ENCODE assay signal across 9 cellular contexts in the genomic region with DNA sequence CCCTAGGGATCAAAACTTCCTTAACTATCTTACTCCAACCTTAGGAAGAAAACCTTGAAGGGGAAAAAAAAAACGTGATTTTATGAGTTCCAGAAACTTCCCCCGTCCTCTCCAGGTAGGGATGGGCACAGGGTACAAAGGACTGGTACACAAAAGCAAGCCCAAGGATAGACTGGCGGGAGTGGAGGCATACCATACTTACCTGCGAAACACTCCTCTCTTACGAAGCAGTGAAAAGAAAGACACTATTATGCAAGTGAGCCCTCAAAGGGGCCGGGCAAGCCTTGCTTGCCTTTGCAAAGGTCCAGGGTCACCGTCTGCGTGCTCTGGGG. TPM values are rescaled to one million over a fixed set of nuclear protein-coding genes. Genes with fewer than 3 reads are reported as not detected.
A peak's percentile ranks its signal among the peaks of the same experiment; 100 is the strongest.
DNase-seq lines count a peak whose midpoint lies in the region; ATAC-seq and TF ChIP-seq lines count a peak whose summit lies in the region.
"Had no signal": no experiment of that assay in that cellular context is flagged by ENCODE, and none has a peak within 500 bp of the region (broad histone marks: within the 10 kb centered on the region; RNA-seq: fewer than 3 reads in every experiment).

No MANE protein-coding gene starts in this region.

- H3K27me3 Mint-ChIP-seq in T-cell = peaks cover 16 to 20% of the 10 kb centered on the region in 2 donors
- H3K27me3 Mint-ChIP-seq in glutamatergic neuron (ENCODE audit: unreplicated experiment) = no peaks in the 10 kb centered on the region
- H3K27me3 Mint-ChIP-seq in progenitor cell of endocrine pancreas = no peaks in the 10 kb centered on the region

- no peak overlapping the region for H3K27ac Mint-ChIP-seq in T-cell
- H3K27ac Mint-ChIP-seq in glutamatergic neuron (ENCODE audit: unreplicated experiment) = peak overlapping the region; percentile 97
- H3K27ac Mint-ChIP-seq in progenitor cell of endocrine pancreas = peak overlapping the region; percentile 99

- ATAC-seq in T-cell (replicated peaks in 1 of 4) (peak in 2 of 4 experiments; percentile 3 to 6), GM21381 (IDR thresholded peaks at IDR 0.05; ENCODE audit: unreplicated experiment) (no peak), HG03196 (IDR thresholded peaks at IDR 0.05; ENCODE audit: unreplicated experiment) (no peak), HG03045 (IDR thresholded peaks at IDR 0.05; ENCODE audit: unreplicated experiment) (no peak)

- peak overlapping the region; percentile 86 to 95 (median 90) for H3K4me3 Mint-ChIP-seq in T-cell
- H3K4me3 Mint-ChIP-seq in glutamatergic neuron (ENCODE audit: unreplicated experiment) = peak overlapping the region; percentile 95
- peak overlapping the region; percentile 95 for H3K4me3 Mint-ChIP-seq in progenitor cell of endocrine pancreas (ENCODE audit: low read depth)

- POLR2A ChIA-PET in T-cell (lab: Charles Lee) = interaction anchor here in 1 of 2 donors (0.6 kb wide), 1 partner anchor 693 kb away, joined by 3 read pairs; no protein-coding TSS in a partner anchor

- TF ChIP-seq CTCF in glutamatergic neuron (IDR thresholded peaks at IDR 0.05; ENCODE audit: partially characterized antibody, unreplicated experiment) = no peak
- TF ChIP-seq CTCF in progenitor cell of endocrine pancreas (IDR thresholded peaks at IDR 0.05; ENCODE audit: unreplicated experiment) = no peak

- H3K36me3 Mint-ChIP-seq in T-cell = no peaks in the 10 kb centered on the region
- no peaks in the 10 kb centered on the region for H3K36me3 Mint-ChIP-seq in glutamatergic neuron (ENCODE audit: unreplicated experiment)
- H3K36me3 Mint-ChIP-seq in progenitor cell of endocrine pancreas (ENCODE audit: insufficient read depth) = peaks cover 11% of the 10 kb centered on the region

- peaks cover 10 to 22% (median 12%) of the 10 kb centered on the region in 3 donors for H3K4me1 Mint-ChIP-seq in T-cell
- H3K4me1 Mint-ChIP-seq in glutamatergic neuron (ENCODE audit: low read depth, unreplicated experiment) = peaks cover 6% of the 10 kb centered on the region
- H3K4me1 Mint-ChIP-seq in progenitor cell of endocrine pancreas (ENCODE audit: low read depth) = peaks cover 7% of the 10 kb centered on the region

- H3K9me3 Mint-ChIP-seq in T-cell (no peaks in the 10 kb centered on the region), glutamatergic neuron (ENCODE audit: unreplicated experiment) (no peaks in the 10 kb centered on the region), progenitor cell of endocrine pancreas (ENCODE audit: low read depth) (peaks cover 17% of the 10 kb centered on the region)

- DNase-seq in ELR (ENCODE audit: low read depth) (peak; percentile 14), T-cell (peak in 1 of 34 experiments; percentile 0), glutamatergic neuron (no peak), progenitor cell of endocrine pancreas (ENCODE audit: low spot score, unreplicated experiment) (no peak), SK-N-DZ (ENCODE audit: low spot score) (no peak)

- CTCF ChIA-PET in T-cell (lab: Charles Lee) = no interaction called here

RNA-seq across cellular contexts. Expression of a gene that starts 0.7 kb away (rescaled TPM):
- total RNA-seq in T-cell (1 to 10 TPM in 4 of 5 donors, under 1 TPM in 1; 0.91 to 2.1 (median 1.6) TPM), glutamatergic neuron (ENCODE audit: unreplicated experiment) (25.7 TPM), progenitor cell of endocrine pancreas (167 TPM in 2 replicates)
- 0.92 and 1.3 TPM in 2 replicates for polyA plus RNA-seq in SK-N-DZ (2014; cell fraction: cytosol; rRNA removed)
- polyA plus RNA-seq in SK-N-DZ (2014; cell fraction: nucleus; rRNA removed) = 2.7 and 2.8 TPM in 2 replicates

RNA-seq across cellular contexts. Expression of a gene that starts 8.0 kb away (rescaled TPM):
- total RNA-seq in T-cell (under 1 TPM in 1 of 5 donors, not detected in 4; 0.18 TPM), glutamatergic neuron (ENCODE audit: unreplicated experiment) (not detected), progenitor cell of endocrine pancreas (0.24 and 0.38 TPM in 2 replicates)
- not detected in 2 replicates for polyA plus RNA-seq in SK-N-DZ (2014; cell fraction: cytosol; rRNA removed)
- not detected in 2 replicates for polyA plus RNA-seq in SK-N-DZ (2014; cell fraction: nucleus; rRNA removed)
- total RNA-seq: GM12878 had no signal
- polyA plus RNA-seq: GM12878 had no signal

RNA-seq across cellular contexts. Expression of a gene that starts 51.2 kb away (rescaled TPM):
- total RNA-seq in T-cell (not detected), glutamatergic neuron (ENCODE audit: unreplicated experiment) (not detected), progenitor cell of endocrine pancreas (not detected in 2 replicates)
- polyA plus RNA-seq in SK-N-DZ (2014; cell fraction: cytosol; rRNA removed) = not detected in 2 replicates
- not detected in 2 replicates for polyA plus RNA-seq in SK-N-DZ (2014; cell fraction: nucleus; rRNA removed)
- total RNA-seq: GM12878 had no signal
- polyA plus RNA-seq: GM12878 had no signal

Comparison
In these comparisons a context has a peak if more than half of its experiments do, and no peak if none do; other contexts are left out.
1. H3K27ac Mint-ChIP-seq: peak in glutamatergic neuron (single experiment) and progenitor cell of endocrine pancreas (single experiment); none in T-cell (0 of 2).
2. Peak in every context shown above with its lines, with median percentiles within 50 percentile points of each other: H3K4me3 Mint-ChIP-seq.